Comparison of ENCODE assay signal across 9 cellular contexts in the genomic region with DNA sequence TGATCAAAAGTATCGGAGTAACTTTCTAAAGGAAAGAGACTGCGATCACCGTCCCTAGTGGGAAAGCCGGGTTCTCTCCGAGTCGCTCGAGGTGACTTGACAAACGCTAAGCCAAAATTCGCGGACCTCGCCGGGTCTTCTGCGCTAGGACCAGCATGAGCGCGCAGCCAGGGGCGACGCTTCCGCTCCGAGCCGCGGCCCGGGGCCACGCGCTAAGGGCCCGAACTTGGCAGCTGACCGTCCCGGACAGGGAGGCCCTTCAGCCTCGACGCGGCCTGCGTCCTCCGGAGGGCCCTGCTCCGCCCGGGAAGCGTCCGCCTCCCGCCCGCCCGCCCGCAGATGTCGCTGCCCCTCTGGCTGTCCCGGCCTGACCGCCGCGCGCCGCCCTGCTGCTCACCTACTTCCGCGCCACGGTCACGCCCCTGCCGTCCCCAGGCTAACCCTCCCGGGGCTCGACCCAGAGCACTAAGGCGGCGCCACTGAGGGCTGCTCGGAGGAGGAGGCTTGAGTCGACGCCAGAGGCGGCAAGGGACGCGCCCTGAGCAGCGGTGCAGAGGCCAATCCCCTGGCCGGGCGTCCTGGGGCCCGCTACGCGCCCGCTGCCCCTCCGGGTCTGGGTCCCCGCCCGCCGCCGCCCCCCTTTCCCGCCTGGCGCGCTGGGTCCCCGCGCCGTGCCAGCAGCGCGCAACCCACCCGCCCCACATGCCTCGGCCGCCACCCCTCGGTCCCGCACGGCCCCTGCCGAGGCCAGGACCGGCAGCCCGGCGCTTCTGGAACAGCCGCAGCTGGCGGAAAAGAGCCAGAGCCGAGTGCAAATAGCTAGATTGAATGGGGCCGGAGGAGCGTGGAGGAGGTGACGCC. TPM values are rescaled to one million over a fixed set of nuclear protein-coding genes. Genes with fewer than 3 reads are reported as not detected.
DNase-seq lines count a peak whose midpoint lies in the region; ATAC-seq, FAIRE-seq and TF ChIP-seq lines count a peak whose summit lies in the region.
"Had no signal": no experiment of that assay in that cellular context is flagged by ENCODE, and none has a peak within 500 bp of the region (broad histone marks: within the 10 kb centered on the region; RNA-seq: fewer than 3 reads in every experiment).

No MANE protein-coding gene starts in this region.

- FAIRE-seq in kidney (lab: Jason Lieb, UNC) = no peak
- FAIRE-seq: G401.6 had no signal

- peak overlapping the region; percentile 91 to 99 for H3K4me3 ChIP-seq in kidney (ENCODE audit: low read length in 2 of 2)

- H3K9me3 ChIP-seq in kidney (ENCODE audit: control insufficient read depth in 1 of 2, low read length in 2 of 2) = no peaks in the 10 kb centered on the region

- H3K9ac ChIP-seq in kidney (ENCODE audit: low read length in 2 of 2) = peak overlapping the region; percentile 89 to 96

- intact Hi-C loops in kidney (cut with DNase I) = no loop called here

- peak; percentile 48 for TF ChIP-seq CTCF in VCaP (conservative IDR thresholded peaks at IDR 0.05)
- TF ChIP-seq CTCF in kidney (IDR thresholded peaks at IDR 0.05; ENCODE audit: borderline replicate concordance, extremely low read depth, insufficient read depth) = peak; percentile 9

- H3K27ac ChIP-seq in VCaP = peak overlapping the region; percentile 90
- H3K27ac ChIP-seq in kidney (ENCODE audit: low read depth in 2 of 2, low read length in 2 of 2) = peak overlapping the region; percentile 95 to 99

- in situ Hi-C loops in T47D (cut with HindIII; ENCODE audit: low pct_unique_long_range_greater_than_20kb, low sequenced_read_pairs) = no loop called here

- DNase-seq in NCI-H2107 (lab: John Stamatoyannopoulos, UW) (peak; percentile 23), NCI-H2107 treated with DMSO at 0.1 percent for 48 hours (lab: John Stamatoyannopoulos, UW; ENCODE audit: unreplicated experiment) (no peak), NCI-H2029 treated with DMSO at 0.1 percent for 48 hours (lab: John Stamatoyannopoulos, UW) (peak; percentile 21), T47D (ENCODE audit: low read depth in 1 of 2, low spot score in 1 of 2) (peak; percentile 81 to 88), kidney (peak; percentile 96)
- DNase-seq in stimulated activated CD4-positive, alpha-beta T cell treated with anti-CD3 and anti-CD28 coated beads, Interleukin-15, amount 100 ng/mL, for 48 hours (ENCODE audit: low read depth in 2 of 2) = peak; percentile 69 to 76

- H3K36me3 ChIP-seq in kidney (ENCODE audit: control insufficient read depth in 1 of 2, insufficient read depth in 2 of 2, low read length in 2 of 2) = peaks cover 0 to 2% of the 10 kb centered on the region in 2 donors

- ATAC-seq in HG02852 (IDR thresholded peaks at IDR 0.05; ENCODE audit: unreplicated experiment) = peak; percentile 44

- H3K4me1 ChIP-seq in kidney (ENCODE audit: control insufficient read depth in 1 of 2, insufficient read depth in 1 of 2, low read depth in 1 of 2, low read length in 2 of 2) = peaks cover 2 to 4% of the 10 kb centered on the region in 2 donors

RNA-seq across cellular contexts. Expression of a gene that starts 0.9 kb away (rescaled TPM):
- total RNA-seq in kidney = 5.3 TPM
- polyA plus RNA-seq in kidney (ENCODE audit: insufficient read depth, low read depth, low replicate concordance) = 1.0 TPM
